ENCODE assay signal across 1 cellular context in genomic region chr2:24507511-24507910, GRCh38.
TF ChIP-seq lines count a peak whose summit lies in the region.

No MANE protein-coding gene starts in this region.

TF ChIP-seq in K562, 482 proteins besides CTCF, POLR2A, EP300 and RAD21 (continued from another document):
- no peak for TF ChIP-seq ATF6 (CRISPR knock-in tag; IDR thresholded peaks at IDR 0.05)
- TF ChIP-seq ARID1B (IDR thresholded peaks at IDR 0.05): peak; percentile 10; the same call in 1 of the 2 replicates
- TF ChIP-seq NFE2 (IDR thresholded peaks at IDR 0.05; ENCODE audit: low read depth): 0 out of 2 replicates have a peak, but pooled peaks have one; percentile 21
- TF ChIP-seq MAZ (CRISPR knock-in tag; conservative IDR thresholded peaks at IDR 0.05 in 1 of 2, IDR thresholded peaks at IDR 0.05 in 1 of 2): no peak
- no peak for TF ChIP-seq KDM4B (IDR thresholded peaks at IDR 0.05; ENCODE audit: borderline replicate concordance in 2 of 2, low read depth in 1 of 2)
